ENCODE assay signal across 2 cellular contexts in the genomic region with DNA sequence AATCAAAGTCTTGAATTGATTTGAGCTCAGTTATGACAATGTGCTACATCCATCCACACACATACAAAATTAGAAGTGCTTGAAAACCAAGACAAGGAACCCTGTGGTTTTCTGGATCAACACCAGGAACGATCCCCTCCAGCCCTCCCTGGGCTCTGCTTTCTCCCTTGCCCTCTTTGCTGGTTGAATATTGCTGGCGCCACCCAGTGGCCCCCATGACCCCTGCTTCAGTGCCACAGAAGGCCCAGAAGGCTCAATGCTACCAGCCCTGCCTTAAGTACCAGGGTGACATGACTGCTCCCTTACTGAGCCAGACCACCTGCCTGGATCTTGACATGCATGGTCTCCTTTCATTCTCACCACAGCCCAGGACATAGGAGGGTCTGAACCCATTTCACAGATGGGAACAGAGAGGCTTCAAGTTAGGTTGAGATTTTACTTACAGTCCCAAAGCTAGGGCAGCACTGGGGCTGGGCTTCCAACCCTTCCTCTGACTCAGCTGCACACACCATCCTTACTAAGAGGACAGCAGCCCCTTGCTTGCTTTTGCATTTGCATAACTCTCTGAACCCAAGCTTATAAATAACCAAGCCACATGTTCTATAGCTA.
TF ChIP-seq lines count a peak whose summit lies in the region.

No MANE protein-coding gene starts in this region.

TF ChIP-seq in GM23338, 12 proteins besides CTCF, POLR2A, EP300 and RAD21 (continues in another document):
- no peak for TF ChIP-seq ETS1 (IDR thresholded peaks at IDR 0.05)
- no peak for TF ChIP-seq ZNF331 (CRISPR knock-in tag; IDR thresholded peaks at IDR 0.05; ENCODE audit: low read depth)
- no peak for TF ChIP-seq CREB1 (CRISPR knock-in tag; IDR thresholded peaks at IDR 0.05; ENCODE audit: low read depth)
- no peak for TF ChIP-seq EZH2 (IDR thresholded peaks at IDR 0.05; ENCODE audit: low read depth, unreplicated experiment)
- TF ChIP-seq ZNF114 (CRISPR knock-in tag; IDR thresholded peaks at IDR 0.05), result no peak
- TF ChIP-seq POLR2AphosphoS5 (IDR thresholded peaks at IDR 0.05; ENCODE audit: low read depth), result no peak
- no peak for TF ChIP-seq EZH2phosphoT487 (IDR thresholded peaks at IDR 0.05; ENCODE audit: unreplicated experiment)
- TF ChIP-seq REST (IDR thresholded peaks at IDR 0.05; ENCODE audit: unreplicated experiment), result no peak
- TF ChIP-seq JUNB (IDR thresholded peaks at IDR 0.05; ENCODE audit: unreplicated experiment), result no peak

TF ChIP-seq in IMR-90, 13 proteins besides CTCF, POLR2A, EP300 and RAD21:
- no peak for TF ChIP-seq RFX5 (IDR thresholded peaks at IDR 0.05; ENCODE audit: low read depth, low read length)
- no peak for TF ChIP-seq FOS (IDR thresholded peaks at IDR 0.05; ENCODE audit: low read depth, low read length)
- peak; percentile 50 for TF ChIP-seq SMC3 (IDR thresholded peaks at IDR 0.05; ENCODE audit: low read depth, low read length)
